28 cellular contexts compared by ENCODE assay signal in genomic region chr12:93937812-93938211, GRCh38.
"Had no signal": no experiment of that assay in that cellular context is flagged by ENCODE, and none has a peak within 500 bp of the region (broad histone marks: within the 10 kb centered on the region; RNA-seq: fewer than 3 reads in every experiment).

No MANE protein-coding gene starts in this region.

- ATAC-seq: effector memory CD8-positive, alpha-beta T cell; esophagus mucosa; foreskin keratinocyte; gastrocnemius medialis; gastroesophageal sphincter; heart left ventricle; heart right ventricle had no signal

- H3K27ac ChIP-seq: colonic mucosa, coronary artery, dorsolateral prefrontal cortex, epithelial cell of prostate, esophagus muscularis mucosa, esophagus squamous epithelium, foreskin keratinocyte, gastrocnemius medialis, gastroesophageal sphincter, heart left ventricle, heart right ventricle, hepatocyte had no signal

- H3K36me3 ChIP-seq: colonic mucosa, esophagus muscularis mucosa, esophagus squamous epithelium, gastrocnemius medialis, gastroesophageal sphincter, heart left ventricle, heart right ventricle had no signal

- DNase-seq: colonic mucosa; cortex of kidney; dermis blood vessel endothelial cell; dorsolateral prefrontal cortex; effector CD4-positive, alpha-beta T cell; effector CD8-positive, alpha-beta T cell; effector memory CD4-positive, alpha-beta T cell; effector memory CD8-positive, alpha-beta T cell; endodermal cell; esophagus squamous epithelium; foreskin fibroblast; foreskin keratinocyte; foreskin melanocyte; gastrocnemius medialis; glutamatergic neuron; head of caudate nucleus; heart left ventricle; heart right ventricle had no signal

- H3K4me1 ChIP-seq: colonic mucosa, esophagus muscularis mucosa, esophagus squamous epithelium, foreskin keratinocyte, gastrocnemius medialis, gastroesophageal sphincter, heart left ventricle, heart right ventricle had no signal

- H3K27me3 ChIP-seq: colonic mucosa, dorsolateral prefrontal cortex, esophagus muscularis mucosa, esophagus squamous epithelium, foreskin keratinocyte, gastrocnemius medialis, gastroesophageal sphincter, heart left ventricle, heart right ventricle, hepatocyte had no signal

- FAIRE-seq: endometrium, endothelial cell of umbilical vein, frontal cortex had no signal

- H3K9me3 ChIP-seq: colonic mucosa, gastrocnemius medialis had no signal

- H3K4me3 ChIP-seq: colonic mucosa, coronary artery, dorsolateral prefrontal cortex, esophagus muscularis mucosa, esophagus squamous epithelium, gastrocnemius medialis, gastroesophageal sphincter, heart left ventricle, heart right ventricle, hepatocyte had no signal

- H3K4me3 Mint-ChIP-seq: dendritic cell treated with granulocyte-macrophage colony-stimulating factor and Interleukin-4, amounts not matched to agents 40 ng/mL and 50 ng/mL, for 4 days; effector memory CD8-positive, alpha-beta T cell; endodermal cell had no signal

- H2AFZ ChIP-seq: hepatocyte had no signal

- H3K27me3 Mint-ChIP-seq: dendritic cell treated with granulocyte-macrophage colony-stimulating factor and Interleukin-4, amounts not matched to agents 40 ng/mL and 50 ng/mL, for 4 days had no signal

- H3K4me2 ChIP-seq: hepatocyte had no signal

- H3K27ac Mint-ChIP-seq: dendritic cell treated with granulocyte-macrophage colony-stimulating factor and Interleukin-4, amounts not matched to agents 40 ng/mL and 50 ng/mL, for 4 days; effector memory CD8-positive, alpha-beta T cell; endodermal cell had no signal

- H3K79me2 ChIP-seq: hepatocyte had no signal
